1 cellular context compared by ENCODE assay signal in the genomic region with DNA sequence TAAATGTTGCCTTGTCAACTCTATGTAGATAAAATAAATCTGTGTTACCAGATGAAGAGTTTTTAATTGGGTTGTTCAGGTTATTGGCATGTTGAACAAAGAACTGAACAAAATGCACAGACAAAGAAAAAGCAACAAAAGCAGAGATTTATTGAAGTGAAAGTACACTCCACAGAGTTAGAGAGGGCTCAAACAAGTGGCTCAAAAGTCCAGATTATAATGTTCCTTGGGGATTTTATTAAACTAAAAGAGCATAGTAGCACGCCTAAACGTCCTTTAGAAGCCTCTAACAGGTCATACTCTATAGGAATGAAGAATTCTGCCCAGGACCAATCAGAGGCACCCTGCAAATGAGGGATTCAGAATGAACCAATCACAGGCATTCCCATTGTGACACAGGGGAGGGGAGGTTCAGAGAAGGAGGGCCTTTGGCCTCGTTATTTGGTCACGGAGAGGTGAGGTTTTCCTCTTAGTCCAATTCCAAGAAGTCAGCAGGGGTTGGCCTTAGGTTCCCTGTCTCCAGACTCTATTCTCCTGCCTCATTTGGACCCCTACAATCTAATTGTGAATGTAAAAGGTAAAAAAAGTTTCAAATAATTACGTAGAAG.
TF ChIP-seq lines count a peak whose summit lies in the region.

No MANE protein-coding gene starts in this region.

TF ChIP-seq in K562, 482 proteins besides CTCF, POLR2A, EP300 and RAD21:
- TF ChIP-seq POLR2G (IDR thresholded peaks at IDR 0.05; ENCODE audit: low read depth, low read length) = peak; percentile 28; the same call in 1 of the 2 replicates
- peak; percentile 41 for TF ChIP-seq RBM25 (IDR thresholded peaks at IDR 0.05; ENCODE audit: low read depth, low read length, severe bottlenecking)
- no peak for TF ChIP-seq ZNF507 (tag; conservative IDR thresholded peaks at IDR 0.05)
- TF ChIP-seq CC2D1A (IDR thresholded peaks at IDR 0.05) = 0 out of 2 replicates have a peak, but pooled peaks have one; percentile 21
- TF ChIP-seq, protein P1, sequence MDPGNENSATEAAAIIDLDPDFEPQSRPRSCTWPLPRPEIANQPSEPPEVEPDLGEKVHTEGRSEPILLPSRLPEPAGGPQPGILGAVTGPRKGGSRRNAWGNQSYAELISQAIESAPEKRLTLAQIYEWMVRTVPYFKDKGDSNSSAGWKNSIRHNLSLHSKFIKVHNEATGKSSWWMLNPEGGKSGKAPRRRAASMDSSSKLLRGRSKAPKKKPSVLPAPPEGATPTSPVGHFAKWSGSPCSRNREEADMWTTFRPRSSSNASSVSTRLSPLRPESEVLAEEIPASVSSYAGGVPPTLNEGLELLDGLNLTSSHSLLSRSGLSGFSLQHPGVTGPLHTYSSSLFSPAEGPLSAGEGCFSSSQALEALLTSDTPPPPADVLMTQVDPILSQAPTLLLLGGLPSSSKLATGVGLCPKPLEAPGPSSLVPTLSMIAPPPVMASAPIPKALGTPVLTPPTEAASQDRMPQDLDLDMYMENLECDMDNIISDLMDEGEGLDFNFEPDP (CRISPR knock-in tag; IDR thresholded peaks at IDR 0.05) = no peak
- TF ChIP-seq ZKSCAN3 (CRISPR knock-in tag; IDR thresholded peaks at IDR 0.05) = no peak
- no peak for TF ChIP-seq ZNF445 (CRISPR knock-in tag; IDR thresholded peaks at IDR 0.05; ENCODE audit: low read depth)
- no peak for TF ChIP-seq CHD4 (IDR thresholded peaks at IDR 0.05; ENCODE audit: insufficient read depth, insufficient replicate concordance, low read depth, low read length, poor library complexity, severe bottlenecking)
- no peak for TF ChIP-seq ZNF143 (CRISPR knock-in tag; IDR thresholded peaks at IDR 0.05)
- peak; percentile 68 for TF ChIP-seq NFYB (IDR thresholded peaks at IDR 0.05; ENCODE audit: extremely low read depth, insufficient read length)
- TF ChIP-seq, protein P2, sequence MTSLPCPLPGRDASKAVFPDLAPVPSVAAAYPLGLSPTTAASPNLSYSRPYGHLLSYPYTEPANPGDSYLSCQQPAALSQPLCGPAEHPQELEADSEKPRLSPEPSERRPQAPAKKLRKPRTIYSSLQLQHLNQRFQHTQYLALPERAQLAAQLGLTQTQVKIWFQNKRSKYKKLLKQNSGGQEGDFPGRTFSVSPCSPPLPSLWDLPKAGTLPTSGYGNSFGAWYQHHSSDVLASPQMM (CRISPR knock-in tag; IDR thresholded peaks at IDR 0.05) = no peak
TF ChIP-seq in K562: peak in this region for 4.
